8 cellular contexts compared by ENCODE assay signal in the genomic region with DNA sequence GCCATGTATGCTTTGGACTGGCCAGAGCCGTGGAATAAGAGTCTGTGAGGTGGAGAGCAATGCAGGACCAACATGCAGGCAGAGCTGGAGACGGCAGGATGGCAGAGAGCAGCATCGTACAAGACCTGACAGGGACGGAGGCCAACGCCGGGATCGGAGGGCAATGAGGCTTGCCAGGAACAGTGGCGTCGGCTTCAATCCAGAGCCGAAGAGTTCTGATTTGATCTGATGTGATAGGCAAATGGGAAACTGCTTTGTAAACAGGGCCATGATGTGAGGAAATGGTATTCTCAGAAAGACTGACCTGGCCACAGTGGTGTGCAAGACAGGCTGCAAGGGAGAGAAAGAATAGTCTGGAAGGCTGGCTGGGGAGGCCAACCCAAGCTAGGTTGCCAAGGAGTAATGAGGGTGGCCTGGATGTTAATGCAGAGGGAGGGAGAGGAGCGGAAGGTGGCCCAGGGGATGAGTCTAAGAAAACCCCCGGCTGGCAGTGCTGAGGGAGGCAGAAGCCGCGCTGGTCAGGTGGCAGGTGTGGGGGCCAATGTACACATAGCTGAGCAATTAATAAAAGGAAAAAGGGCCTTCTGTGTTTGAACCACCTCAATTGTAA. TPM values are rescaled to one million over a fixed set of nuclear protein-coding genes. Genes with fewer than 3 reads are reported as not detected.
DNase-seq lines count a peak whose midpoint lies in the region; ATAC-seq, FAIRE-seq and TF ChIP-seq lines count a peak whose summit lies in the region.

No MANE protein-coding gene starts in this region.

- no peak overlapping the region for H2AFZ ChIP-seq in KMS-11 (ENCODE audit: low read depth)

- TF ChIP-seq POLR2A in esophagus squamous epithelium (IDR thresholded peaks at IDR 0.05) (no peak), GM12891 (IDR thresholded peaks at IDR 0.05; ENCODE audit: low read depth, low read length) (no peak)

- no peaks in the 10 kb centered on the region for H3K36me3 ChIP-seq in KMS-11 (ENCODE audit: insufficient read depth)
- peaks cover 0 to 5% (median 0%) of the 10 kb centered on the region in 3 donors for H3K36me3 ChIP-seq in esophagus squamous epithelium

- intact Hi-C loops in Right ventricle myocardium inferior (cut with DNase I) = loop anchor here (5.0 kb wide), 1 partner anchor 99 kb away; no protein-coding TSS in a partner anchor
- intact Hi-C loops in cardiac septum (cut with DNase I) = loop anchor here (5.0 kb wide), 1 partner anchor 66 kb away; no protein-coding TSS in a partner anchor
- intact Hi-C loops in esophagus squamous epithelium (cut with DNase I) = loop anchor here (10.0 kb wide), 1 partner anchor 69 kb away; no protein-coding TSS in a partner anchor

- peak; percentile 14 for ATAC-seq in Right ventricle myocardium inferior
- no peak for ATAC-seq in HG03565 (IDR thresholded peaks at IDR 0.05; ENCODE audit: unreplicated experiment)

- H3K4me1 ChIP-seq in KMS-11 (ENCODE audit: low read depth, poor library complexity, severe bottlenecking) (no peaks in the 10 kb centered on the region), esophagus squamous epithelium (peaks cover 30 to 89% (median 61%) of the 10 kb centered on the region in 3 donors)

- H3K27ac ChIP-seq in KMS-11 = no peak overlapping the region; the same call in 1 of the 2 replicates
- H3K27ac ChIP-seq in esophagus squamous epithelium = peak overlapping the region; percentile 88 to 92 (median 90)
- H3K27ac ChIP-seq in temporal lobe (ENCODE audit: low read depth, low read length) = peak overlapping the region; percentile 70

- H3K4me3 ChIP-seq in KMS-11 (IDR thresholded peaks at IDR 0.05; ENCODE audit: insufficient read depth, low read depth, low read length) (no peak overlapping the region), esophagus squamous epithelium (peak overlapping the region in 1 of 4 donors; percentile 12)

- DNase-seq in Right ventricle myocardium inferior (ENCODE audit: missing footprints) = peak; percentile 67
- no peak for DNase-seq in cardiac septum (ENCODE audit: low spot score)
- no peak for DNase-seq in esophagus squamous epithelium (lab: John Stamatoyannopoulos, UW)
- DNase-seq in HT-29 (ENCODE audit: low spot score) = no peak
- no peak for DNase-seq in GM12891 (ENCODE audit: insufficient read length, low spot score)

- no peak for TF ChIP-seq CTCF in KMS-11 (conservative IDR thresholded peaks at IDR 0.05; ENCODE audit: low read depth, low read length)
- no peak for TF ChIP-seq CTCF in esophagus squamous epithelium (IDR thresholded peaks at IDR 0.05)

- H3K79me2 ChIP-seq in KMS-11 (ENCODE audit: insufficient read depth, low read depth) = no peaks in the 10 kb centered on the region

- H3K9ac ChIP-seq in KMS-11 = no peak overlapping the region

- no peak for FAIRE-seq in GM12891 (lab: Jason Lieb, UNC)

- H3K9me3 ChIP-seq in esophagus squamous epithelium = no peaks in the 10 kb centered on the region

- no peaks in the 10 kb centered on the region for H4K20me1 ChIP-seq in KMS-11 (ENCODE audit: insufficient read depth)

- H3K27me3 ChIP-seq in KMS-11 (ENCODE audit: insufficient read depth, low read depth) = no peaks in the 10 kb centered on the region
- H3K27me3 ChIP-seq in esophagus squamous epithelium = no peaks in the 10 kb centered on the region

- WGBS in esophagus squamous epithelium, 2 donors = 34 to 58% methylated on average over 14 of the region's 14 CpGs

- peak overlapping the region; percentile 25; the same call in 1 of the 2 replicates for H3K4me2 ChIP-seq in KMS-11

TF ChIP-seq in GM12891, 5 proteins besides CTCF, POLR2A, EP300 and RAD21:
- TF ChIP-seq SPI1 (IDR thresholded peaks at IDR 0.05; ENCODE audit: low read depth, low read length) = no peak

RNA-seq across cellular contexts. Expression of gene RCBTB2, which starts 26.7 kb away (rescaled TPM):
- total RNA-seq in Right ventricle myocardium inferior (16.4 TPM), cardiac septum (8.0 TPM), esophagus squamous epithelium (10 to 100 TPM in 3 of 4 donors, 1 to 10 TPM in 1; 8.1 to 24.7 (median 14.9) TPM), temporal lobe (28.5 TPM)
- 1.0 and 2.9 TPM in 2 replicates for total RNA-seq in HT-29 (2014; rRNA removed; shearing (Covaris generic))
- 15.5 TPM for polyA plus RNA-seq in GM12891 (2012; ENCODE audit: low read depth, missing spikeins)
